ENCODE assay signal across 22 cellular contexts in the genomic region with DNA sequence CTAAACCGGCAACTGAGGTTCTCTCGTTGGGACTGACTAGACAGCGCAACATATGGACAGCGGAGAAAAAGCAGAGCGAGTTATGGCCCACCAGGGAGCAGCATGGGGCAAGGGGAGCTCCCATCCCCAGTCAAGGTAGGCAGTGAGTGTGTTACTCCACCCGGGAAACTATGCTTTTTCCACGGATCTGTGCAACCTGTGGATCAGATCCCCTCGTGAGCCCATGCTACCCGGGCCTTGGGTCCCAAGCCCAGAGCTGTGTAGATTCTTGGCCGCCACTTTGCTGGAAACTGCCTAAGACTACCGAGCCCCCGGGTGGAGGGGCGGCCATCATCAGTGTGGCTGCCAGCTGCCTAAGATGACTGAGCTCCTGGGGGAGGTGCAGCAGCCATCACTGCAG.
DNase-seq lines count a peak whose midpoint lies in the region; ATAC-seq and TF ChIP-seq lines count a peak whose summit lies in the region.
"Had no signal": no experiment of that assay in that cellular context is flagged by ENCODE, and none has a peak within 500 bp of the region (broad histone marks: within the 10 kb centered on the region; RNA-seq: fewer than 3 reads in every experiment).

No MANE protein-coding gene starts in this region.

- intact Hi-C loops in posterior vena cava (cut with DNase I): no loop called here

- ATAC-seq in stimulated activated memory B cell treated with anti-CD40 and anti-IgM and Interleukin-4, amounts not matched to agents 10 μg/mL and 1 μg/mL and 100 μg/mL, for 72 hours: no peak
- ATAC-seq in omental fat pad (ENCODE audit: low FRiP score) (no peak), GM18505 (IDR thresholded peaks at IDR 0.05; ENCODE audit: unreplicated experiment) (no peak)

- DNase-seq in NCI-H1436 (lab: John Stamatoyannopoulos, UW): peak; percentile 7
- DNase-seq in NCI-H1436 treated with DMSO at 0.1 percent for 48 hours (lab: John Stamatoyannopoulos, UW): no peak
- DNase-seq in NCI-H2171 (lab: John Stamatoyannopoulos, UW): peak; percentile 0
- DNase-seq in SHP77 treated with DMSO at 0.1 percent for 48 hours (lab: John Stamatoyannopoulos, UW): peak; percentile 11
- DNase-seq in posterior vena cava (ENCODE audit: low spot score): peak; percentile 64
- no peak for DNase-seq in omental fat pad (ENCODE audit: low spot score)
- DNase-seq: activated CD4-positive, alpha-beta T cell treated with anti-CD3 and anti-CD28 coated beads for 4 hours; activated naive CD4-positive, alpha-beta T cell treated with anti-CD3 and anti-CD28 coated beads, Interleukin-2, amount 10 ng/mL, durations not matched to agents 7 days and 5 days; activated T-cell treated with anti-CD3 and anti-CD28 coated beads, Interleukin-2, amount 50 U/mL, for 48 hours; aorta; EL; H9; KG1; mammary epithelial cell; MV-4-11; NCI-H2081 treated with DMSO at 0.1 percent for 48 hours; NCI-H526 treated with DMSO at 0.1 percent for 48 hours; OCI-M1; small intestine; stimulated activated naive CD4-positive, alpha-beta T cell treated with Interleukin-2 at 50 U/mL for 16 hours had no signal

- no peak for TF ChIP-seq CTCF in omental fat pad (IDR thresholded peaks at IDR 0.05)

- no peak overlapping the region for H3K4me3 Mint-ChIP-seq in stimulated activated memory B cell treated with anti-CD40 and anti-IgM and Interleukin-4, amounts not matched to agents 10 μg/mL and 1 μg/mL and 100 μg/mL, for 72 hours
- H3K4me3 Mint-ChIP-seq: activated naive CD4-positive, alpha-beta T cell treated with anti-CD3 and anti-CD28 coated beads, Interleukin-2, amount 10 ng/mL, durations not matched to agents 7 days and 5 days; H9 had no signal

- peaks cover 11% of the 10 kb centered on the region for H3K27me3 Mint-ChIP-seq in stimulated activated memory B cell treated with anti-CD40 and anti-IgM and Interleukin-4, amounts not matched to agents 10 μg/mL and 1 μg/mL and 100 μg/mL, for 72 hours
- H3K27me3 Mint-ChIP-seq: activated naive CD4-positive, alpha-beta T cell treated with anti-CD3 and anti-CD28 coated beads, Interleukin-2, amount 10 ng/mL, durations not matched to agents 7 days and 5 days had no signal

- no peaks in the 10 kb centered on the region for H3K36me3 Mint-ChIP-seq in stimulated activated memory B cell treated with anti-CD40 and anti-IgM and Interleukin-4, amounts not matched to agents 10 μg/mL and 1 μg/mL and 100 μg/mL, for 72 hours
- H3K36me3 Mint-ChIP-seq: activated naive CD4-positive, alpha-beta T cell treated with anti-CD3 and anti-CD28 coated beads, Interleukin-2, amount 10 ng/mL, durations not matched to agents 7 days and 5 days had no signal

- no peaks in the 10 kb centered on the region for H3K4me1 Mint-ChIP-seq in stimulated activated memory B cell treated with anti-CD40 and anti-IgM and Interleukin-4, amounts not matched to agents 10 μg/mL and 1 μg/mL and 100 μg/mL, for 72 hours
- H3K4me1 Mint-ChIP-seq: activated naive CD4-positive, alpha-beta T cell treated with anti-CD3 and anti-CD28 coated beads, Interleukin-2, amount 10 ng/mL, durations not matched to agents 7 days and 5 days had no signal

- TF ChIP-seq POLR2A in GM18505 (IDR thresholded peaks at IDR 0.05; ENCODE audit: borderline replicate concordance, extremely low read depth, insufficient read depth, insufficient read length): no peak

- H3K27ac Mint-ChIP-seq in stimulated activated memory B cell treated with anti-CD40 and anti-IgM and Interleukin-4, amounts not matched to agents 10 μg/mL and 1 μg/mL and 100 μg/mL, for 72 hours: no peak overlapping the region
- H3K27ac Mint-ChIP-seq: activated naive CD4-positive, alpha-beta T cell treated with anti-CD3 and anti-CD28 coated beads, Interleukin-2, amount 10 ng/mL, durations not matched to agents 7 days and 5 days; H9 had no signal

- peaks cover 17% of the 10 kb centered on the region for H3K9me3 Mint-ChIP-seq in stimulated activated memory B cell treated with anti-CD40 and anti-IgM and Interleukin-4, amounts not matched to agents 10 μg/mL and 1 μg/mL and 100 μg/mL, for 72 hours

Comparison
In these comparisons a context has a peak if more than half of its experiments do, and no peak if none do; other contexts are left out.
1. DNase-seq: peak in NCI-H1436 (single experiment), NCI-H2171 (single experiment), SHP77 treated with DMSO at 0.1 percent for 48 hours (single experiment) and posterior vena cava (single experiment); none in NCI-H1436 treated with DMSO at 0.1 percent for 48 hours (single experiment) and omental fat pad (single experiment).